Comparison of ENCODE assay signal across 24 cellular contexts in the genomic region with DNA sequence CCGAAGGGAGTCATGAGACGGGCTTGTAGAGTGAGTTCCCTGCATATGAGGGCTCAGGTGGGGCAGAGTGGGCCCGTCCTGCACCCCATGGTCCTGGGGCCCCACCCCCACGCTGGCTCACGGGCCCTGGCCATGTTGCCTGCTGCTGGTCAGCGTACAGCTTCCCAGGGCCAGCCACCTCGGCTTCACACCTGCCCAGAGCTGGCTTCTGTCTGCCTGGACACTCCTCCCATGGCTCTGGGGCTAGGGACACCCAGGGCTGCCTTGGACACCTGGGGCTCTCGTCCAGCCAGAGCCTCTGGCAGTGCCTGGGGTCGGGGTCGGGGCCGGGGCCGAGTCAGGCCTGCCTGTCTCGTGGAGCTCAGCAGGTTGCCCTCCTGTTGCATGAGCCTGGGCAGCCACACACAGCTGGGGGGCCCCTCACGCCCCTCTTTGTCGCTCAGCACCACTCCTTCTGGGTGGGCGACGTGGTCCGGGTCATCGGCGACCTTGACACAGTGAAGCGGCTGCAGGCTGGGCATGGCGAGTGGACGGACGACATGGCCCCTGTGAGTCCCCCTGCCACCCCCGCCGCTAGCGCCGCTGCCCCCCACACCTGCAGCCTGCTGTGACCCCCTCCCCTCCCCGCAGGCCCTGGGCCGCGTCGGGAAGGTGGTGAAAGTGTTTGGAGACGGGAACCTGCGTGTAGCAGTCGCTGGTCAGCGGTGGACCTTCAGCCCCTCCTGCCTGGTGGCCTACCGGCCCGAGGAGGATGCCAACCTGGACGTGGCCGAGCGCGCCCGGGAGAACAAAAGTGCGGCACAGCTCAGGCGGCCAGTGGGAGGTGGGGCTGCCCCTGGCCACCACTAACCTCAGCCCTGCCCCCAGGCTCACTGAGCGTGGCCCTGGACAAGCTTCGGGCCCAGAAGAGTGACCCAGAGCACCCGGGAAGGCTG. TPM values are rescaled to one million over a fixed set of nuclear protein-coding genes. Genes with fewer than 3 reads are reported as not detected.
DNase-seq lines count a peak whose midpoint lies in the region; ATAC-seq and TF ChIP-seq lines count a peak whose summit lies in the region.
"Had no signal": no experiment of that assay in that cellular context is flagged by ENCODE, and none has a peak within 500 bp of the region (broad histone marks: within the 10 kb centered on the region; RNA-seq: fewer than 3 reads in every experiment).

No MANE protein-coding gene starts in this region.

- no peak for TF ChIP-seq CTCF in right atrium auricular region (IDR thresholded peaks at IDR 0.05)

- ATAC-seq in Right ventricle myocardium superior (ENCODE audit: poor library complexity): no peak
- ATAC-seq in central memory CD8-positive, alpha-beta T cell (replicated peaks; ENCODE audit: extremely low read depth, poor library complexity, severe bottlenecking): no peak
- no peak for ATAC-seq in HG03520 (IDR thresholded peaks at IDR 0.05; ENCODE audit: unreplicated experiment)
- ATAC-seq: stimulated activated naive CD8-positive, alpha-beta T cell treated with anti-CD3 and anti-CD28 coated beads, Interleukin-15, amount 100 ng/mL, for 72 hours had no signal

- no peaks in the 10 kb centered on the region for H3K9me3 Mint-ChIP-seq in central memory CD8-positive, alpha-beta T cell
- H3K9me3 Mint-ChIP-seq: activated CD4-positive, alpha-beta memory T cell treated with anti-CD3 and anti-CD28 coated beads, Interleukin-2, amount 10 ng/mL, durations not matched to agents 7 days and 5 days; stimulated activated naive CD8-positive, alpha-beta T cell treated with anti-CD3 and anti-CD28 coated beads, Interleukin-15, amount 100 ng/mL, for 72 hours had no signal

- H3K27ac ChIP-seq in right atrium auricular region (no peak overlapping the region), mucosa of rectum (ENCODE audit: low read depth in 2 of 2, low read length in 2 of 2) (peak overlapping the region; percentile 81 to 88)
- H3K27ac ChIP-seq: C4-2B, cardiac muscle cell, upper lobe of left lung, WERI-Rb-1 had no signal

- peak overlapping the region in 1 of 2 donors; percentile 74 for H3K9ac ChIP-seq in mucosa of rectum (ENCODE audit: low read depth in 1 of 2, low read length in 2 of 2)

- intact Hi-C loops in Right ventricle myocardium superior (cut with DNase I): no loop called here

- H3K4me1 Mint-ChIP-seq in central memory CD8-positive, alpha-beta T cell: peaks cover 8% of the 10 kb centered on the region

- no peak overlapping the region for H3K4me3 Mint-ChIP-seq in central memory CD8-positive, alpha-beta T cell
- H3K4me3 Mint-ChIP-seq: activated CD4-positive, alpha-beta memory T cell treated with anti-CD3 and anti-CD28 coated beads, Interleukin-2, amount 10 ng/mL, durations not matched to agents 7 days and 5 days; stimulated activated naive CD8-positive, alpha-beta T cell treated with anti-CD3 and anti-CD28 coated beads, Interleukin-15, amount 100 ng/mL, for 72 hours had no signal

- peaks cover 0 to 34% of the 10 kb centered on the region in 2 donors for H3K4me1 ChIP-seq in right atrium auricular region
- peaks cover 8 to 11% of the 10 kb centered on the region in 2 donors for H3K4me1 ChIP-seq in mucosa of rectum (ENCODE audit: control insufficient read depth in 2 of 2, insufficient read depth in 2 of 2, low read length in 2 of 2)

- H3K4me3 ChIP-seq in right atrium auricular region (no peak overlapping the region), mucosa of rectum (ENCODE audit: low read length in 2 of 2) (no peak overlapping the region)
- H3K4me3 ChIP-seq: cardiac muscle cell, upper lobe of left lung had no signal

- peaks cover 13% of the 10 kb centered on the region for H3K36me3 Mint-ChIP-seq in central memory CD8-positive, alpha-beta T cell (ENCODE audit: insufficient read depth)

- no peaks in the 10 kb centered on the region for H3K27me3 ChIP-seq in right atrium auricular region
- H3K27me3 ChIP-seq in mucosa of rectum (ENCODE audit: control insufficient read depth in 2 of 2, insufficient read depth in 2 of 2, low read length in 2 of 2): peaks cover 0 to 3% of the 10 kb centered on the region in 2 donors

- H3K9me3 ChIP-seq in right atrium auricular region (no peaks in the 10 kb centered on the region), mucosa of rectum (ENCODE audit: control insufficient read depth in 2 of 2, low read length in 2 of 2) (no peaks in the 10 kb centered on the region)
- H3K9me3 ChIP-seq: upper lobe of left lung had no signal

- H3K27ac Mint-ChIP-seq in central memory CD8-positive, alpha-beta T cell (ENCODE audit: low read depth): peak overlapping the region; percentile 57
- H3K27ac Mint-ChIP-seq: activated CD4-positive, alpha-beta memory T cell treated with anti-CD3 and anti-CD28 coated beads, Interleukin-2, amount 10 ng/mL, durations not matched to agents 7 days and 5 days; stimulated activated naive CD8-positive, alpha-beta T cell treated with anti-CD3 and anti-CD28 coated beads, Interleukin-15, amount 100 ng/mL, for 72 hours had no signal

- H3K27me3 Mint-ChIP-seq in central memory CD8-positive, alpha-beta T cell: no peaks in the 10 kb centered on the region

- H3K36me3 ChIP-seq in right atrium auricular region (peaks cover 13% of the 10 kb centered on the region), mucosa of rectum (ENCODE audit: control insufficient read depth in 2 of 2, insufficient read depth in 2 of 2, low read length in 2 of 2) (no peaks in the 10 kb centered on the region)
- H3K36me3 ChIP-seq: WERI-Rb-1 had no signal

- DNase-seq in Right ventricle myocardium superior (peak; percentile 40), right atrium auricular region (ENCODE audit: low spot score) (no peak), ureter (ENCODE audit: low spot score) (peak; percentile 43), NCI-H1092 (lab: John Stamatoyannopoulos, UW) (no peak), ecto neural progenitor cell (ENCODE audit: low spot score) (no peak)
- no peak for DNase-seq in central memory CD8-positive, alpha-beta T cell (ENCODE audit: low spot score in 2 of 2)
- DNase-seq: activated CD4-positive, alpha-beta memory T cell treated with anti-CD3 and anti-CD28 coated beads, Interleukin-2, amount 10 ng/mL, durations not matched to agents 7 days and 5 days; activated naive CD4-positive, alpha-beta T cell treated with Interleukin-2 at 50 U/mL for 16 hours; amygdala; KG1; NCI-H1694; NCI-H2171; NCI-H524 treated with DMSO at 0.1 percent for 48 hours; nucleus accumbens; retina; stimulated activated naive CD8-positive, alpha-beta T cell treated with anti-CD3 and anti-CD28 coated beads, Interleukin-15, amount 100 ng/mL, for 72 hours; WERI-Rb-1 had no signal

RNA-seq across cellular contexts. Expression of a gene that starts 5.5 kb away (rescaled TPM):
- total RNA-seq in Right ventricle myocardium superior (25.1 TPM), right atrium auricular region (10 to 100 TPM; 17.5 to 26.9 TPM), ureter (16.6 TPM)
- total RNA-seq: dermis microvascular lymphatic vessel endothelial cell, HT1080 had no signal

RNA-seq across cellular contexts. Expression of a gene that starts 11.2 kb away (rescaled TPM):
- total RNA-seq in Right ventricle myocardium superior (110 TPM), right atrium auricular region (10 to 100 TPM; 42.4 to 45.6 TPM), ureter (64.5 TPM)

RNA-seq across cellular contexts. Expression of a gene that starts 26.5 kb away (rescaled TPM):
- total RNA-seq in Right ventricle myocardium superior: 2.0 TPM
- 1 to 10 TPM; 2.5 to 2.7 TPM for total RNA-seq in right atrium auricular region
- total RNA-seq in ureter: 4.1 TPM

RNA-seq across cellular contexts. Expression of a gene that starts 32.3 kb away (rescaled TPM):
- total RNA-seq in Right ventricle myocardium superior: 23.6 TPM
- total RNA-seq in right atrium auricular region: 10 to 100 TPM; 16.2 to 19.7 TPM
- 20.2 TPM for total RNA-seq in ureter

RNA-seq across cellular contexts. Expression of a gene that starts 51.8 kb away (rescaled TPM):
- total RNA-seq in Right ventricle myocardium superior (106 TPM), right atrium auricular region (100 to 1,000 TPM in 1 of 2 donors, 10 to 100 TPM in 1; 98.3 to 121 TPM), ureter (116 TPM)

Comparison
In these comparisons a context has a peak if more than half of its experiments do, and no peak if none do; other contexts are left out.
1. DNase-seq: peak in Right ventricle myocardium superior (single experiment) and ureter (single experiment); none in right atrium auricular region (single experiment), central memory CD8-positive, alpha-beta T cell (0 of 2), NCI-H1092 (single experiment) and ecto neural progenitor cell (single experiment).
2. H3K27ac ChIP-seq: peak in mucosa of rectum (2 of 2); none in right atrium auricular region (0 of 2).